Comparison of ENCODE assay signal across 9 cellular contexts in the genomic region with DNA sequence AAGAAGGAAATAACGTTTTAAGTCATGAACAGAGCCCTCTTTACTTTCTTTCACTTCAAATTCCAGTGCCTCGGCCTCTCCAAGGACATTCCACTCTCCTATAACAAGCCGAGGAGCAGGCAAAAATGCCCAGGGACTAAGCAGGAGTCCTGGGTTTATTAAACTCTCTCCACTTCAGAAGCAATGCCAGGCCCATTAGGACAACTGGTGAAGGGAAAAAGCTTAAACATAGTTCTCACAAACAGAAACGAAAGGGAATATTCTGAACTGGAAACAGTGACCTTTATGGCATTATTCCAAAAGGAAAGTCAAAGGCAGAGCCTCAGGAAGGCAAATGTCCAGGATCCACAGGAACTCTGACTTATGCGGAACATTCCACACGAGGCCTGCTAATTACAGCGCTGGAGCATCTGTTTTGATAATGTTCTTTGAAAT. TPM values are rescaled to one million over a fixed set of nuclear protein-coding genes. Genes with fewer than 3 reads are reported as not detected.
DNase-seq lines count a peak whose midpoint lies in the region; ATAC-seq and TF ChIP-seq lines count a peak whose summit lies in the region.
"Had no signal": no experiment of that assay in that cellular context is flagged by ENCODE, and none has a peak within 500 bp of the region (broad histone marks: within the 10 kb centered on the region; RNA-seq: fewer than 3 reads in every experiment).

No MANE protein-coding gene starts in this region.

- no peaks in the 10 kb centered on the region for H3K36me3 ChIP-seq in muscle layer of duodenum (ENCODE audit: control insufficient read depth in 1 of 2, insufficient read depth in 2 of 2, low read length in 2 of 2)
- H3K36me3 ChIP-seq in tibial nerve, result no peaks in the 10 kb centered on the region
- H3K36me3 ChIP-seq: SJSA1 had no signal

- TF ChIP-seq EP300 in tibial nerve (IDR thresholded peaks at IDR 0.05), result peak in 1 of 2 donors; percentile 67

- no peak for ATAC-seq in GM18909 (IDR thresholded peaks at IDR 0.05; ENCODE audit: poor library complexity, unreplicated experiment)
- no peak for ATAC-seq in HG02884 (IDR thresholded peaks at IDR 0.05; ENCODE audit: unreplicated experiment)

- in situ Hi-C loops in astrocyte of the cerebellum (cut with HindIII; ENCODE audit: low sequenced_read_pairs), result no loop called here

- H3K27me3 ChIP-seq in muscle layer of duodenum (ENCODE audit: low read depth, low read length) (no peaks in the 10 kb centered on the region), tibial nerve (no peaks in the 10 kb centered on the region)
- H3K27me3 ChIP-seq: SJSA1 had no signal

- H3K4me3 ChIP-seq in astrocyte of the cerebellum (ENCODE audit: low read depth, low read length) (no peak overlapping the region), foreskin fibroblast (ENCODE audit: low read depth in 1 of 2, low read length in 2 of 2) (no peak overlapping the region), muscle layer of duodenum (ENCODE audit: low read depth in 1 of 2, low read length in 2 of 2) (peak overlapping the region; percentile 3 to 31), tibial nerve (no peak overlapping the region)
- H3K4me3 ChIP-seq: SJSA1 had no signal

- TF ChIP-seq CTCF in astrocyte of the cerebellum (IDR thresholded peaks at IDR 0.05; ENCODE audit: low read depth, low read length, missing control alignments), result no peak
- TF ChIP-seq CTCF in foreskin fibroblast (IDR thresholded peaks at IDR 0.05; ENCODE audit: low read depth, low read length), result no peak
- no peak for TF ChIP-seq CTCF in tibial nerve (IDR thresholded peaks at IDR 0.05)

- TF ChIP-seq POLR2A in tibial nerve (IDR thresholded peaks at IDR 0.05), result no peak

- WGBS in tibial nerve, 2 donors, result 26 to 33% methylated on average over 7 of the region's 7 CpGs

- DNase-seq in astrocyte of the cerebellum (ENCODE audit: low read depth), result peak; percentile 82
- peak; percentile 5 to 24 for DNase-seq in foreskin fibroblast
- DNase-seq in tibial nerve (ENCODE audit: low spot score in 2 of 2), result peak in 1 of 2 donors; percentile 49
- no peak for DNase-seq in superior temporal gyrus (ENCODE audit: extremely low spot score)
- DNase-seq: NCI-H2171 had no signal

- H3K4me1 ChIP-seq in muscle layer of duodenum (ENCODE audit: control insufficient read depth in 1 of 2, insufficient read depth in 2 of 2, low read length in 2 of 2), result peaks cover 5 to 37% of the 10 kb centered on the region in 2 donors
- H3K4me1 ChIP-seq in tibial nerve, result peaks cover 0 to 61% (median 12%) of the 10 kb centered on the region in 4 donors
- H3K4me1 ChIP-seq: SJSA1 had no signal

- no peaks in the 10 kb centered on the region for H3K9me3 ChIP-seq in muscle layer of duodenum (ENCODE audit: control insufficient read depth in 1 of 2, low read length in 2 of 2)
- H3K9me3 ChIP-seq in tibial nerve, result no peaks in the 10 kb centered on the region
- H3K9me3 ChIP-seq: SJSA1 had no signal

- peak overlapping the region; percentile 81 for H3K27ac ChIP-seq in muscle layer of duodenum (ENCODE audit: low read length)
- H3K27ac ChIP-seq in tibial nerve, result peak overlapping the region; percentile 2 to 85 (median 68)
- H3K27ac ChIP-seq: SJSA1 had no signal

RNA-seq across cellular contexts. Expression of gene MED4, which starts 30.9 kb away (rescaled TPM):
- 10 to 100 TPM; 27.0 to 41.0 (median 31.4) TPM for total RNA-seq in tibial nerve

Comparison
In these comparisons a context has a peak if more than half of its experiments do, and no peak if none do; other contexts are left out.
1. H3K4me3 ChIP-seq: peak in muscle layer of duodenum (2 of 2); none in astrocyte of the cerebellum (single experiment), foreskin fibroblast (0 of 2) and tibial nerve (0 of 4).